In genomic region chr13:25541434-25542123, GRCh38 we compare ENCODE assay signal across 23 cellular contexts.
DNase-seq lines count a peak whose midpoint lies in the region; ATAC-seq and TF ChIP-seq lines count a peak whose summit lies in the region.
"Had no signal": no experiment of that assay in that cellular context is flagged by ENCODE, and none has a peak within 500 bp of the region (broad histone marks: within the 10 kb centered on the region; RNA-seq: fewer than 3 reads in every experiment).

No MANE protein-coding gene starts in this region.

- no peaks in the 10 kb centered on the region for H3K79me2 ChIP-seq in MM.1S (ENCODE audit: low read length)

- H3K4ac ChIP-seq in mesenchymal stem cell (ENCODE audit: low read depth in 1 of 2, low read length in 2 of 2) = no peak overlapping the region

- H3K36me3 ChIP-seq in MM.1S (replicated peaks; ENCODE audit: insufficient read depth, low read length) = no peaks in the 10 kb centered on the region
- no peaks in the 10 kb centered on the region for H3K36me3 ChIP-seq in mesenchymal stem cell (ENCODE audit: control insufficient read depth in 1 of 2, insufficient read depth in 2 of 2, low read depth in 1 of 2, low read length in 2 of 2)
- H3K36me3 ChIP-seq: thoracic aorta had no signal

- DNase-seq in MM.1S = no peak
- DNase-seq in mesenchymal stem cell = no peak
- no peak for DNase-seq in NCI-H526 (lab: John Stamatoyannopoulos, UW)
- no peak for DNase-seq in stimulated activated naive CD8-positive, alpha-beta T cell treated with anti-CD3 and anti-CD28 coated beads, Interleukin-15, Interleukin-2, amounts not matched to agents 100 U/mL and 50 U/mL, for 24 hours
- DNase-seq: activated CD4-positive, alpha-beta memory T cell treated with anti-CD3 and anti-CD28 coated beads, Interleukin-2, amount 10 ng/mL, durations not matched to agents 7 days and 5 days; activated CD4-positive, CD25-positive, alpha-beta regulatory T cell; activated T-cell treated with anti-CD3 and anti-CD28 coated beads, Interleukin-2, amount 50 U/mL, for 1 hour; amniotic stem cell; CD4-positive, alpha-beta memory T cell; cortex of kidney; DMS53; KG1; left ventricle myocardium superior; NCI-H1092; NCI-H2029; posterior cingulate gyrus had no signal

- H2BK15ac ChIP-seq in mesenchymal stem cell (ENCODE audit: low read depth, poor library complexity, severe bottlenecking) = no peak overlapping the region

- H3F3A ChIP-seq in MM.1S (ENCODE audit: insufficient read depth, low read length) = peaks cover 9% of the 10 kb centered on the region

- no peaks in the 10 kb centered on the region for H4K20me1 ChIP-seq in MM.1S (ENCODE audit: insufficient read depth, low read length)

- H2BK12ac ChIP-seq in mesenchymal stem cell (ENCODE audit: low read length in 2 of 2) = no peak overlapping the region

- no peaks in the 10 kb centered on the region for H3K79me1 ChIP-seq in mesenchymal stem cell (replicated peaks; ENCODE audit: low read length, poor library complexity, severe bottlenecking)

- no peak overlapping the region for H3K18ac ChIP-seq in mesenchymal stem cell (ENCODE audit: low read depth in 1 of 2, low read length in 2 of 2)

- H4K91ac ChIP-seq in mesenchymal stem cell (ENCODE audit: low read length) = no peak overlapping the region

- ATAC-seq in GM18867 (IDR thresholded peaks at IDR 0.05; ENCODE audit: unreplicated experiment) (peak; percentile 87), GM21529 (IDR thresholded peaks at IDR 0.05; ENCODE audit: unreplicated experiment) (peak; percentile 65), SK-N-SH treated with all-trans-retinoic acid at 6 μM for 48 hours (no peak)
- no peak for ATAC-seq in stimulated activated naive CD8-positive, alpha-beta T cell treated with anti-CD3 and anti-CD28 coated beads, Interleukin-15, Interleukin-2, amounts not matched to agents 100 U/mL and 50 U/mL, for 24 hours
- ATAC-seq: HCT116; left ventricle myocardium superior; stimulated activated effector memory CD8-positive, alpha-beta T cell treated with anti-CD3 and anti-CD28 coated beads, Interleukin-12 subunit alpha, Interleukin-12 subunit beta, amount 100 ng/mL, for 72 hours had no signal

- H3K4me2 ChIP-seq in MM.1S (ENCODE audit: low read depth, low read length) (no peak overlapping the region), mesenchymal stem cell (ENCODE audit: low read length, poor library complexity, severe bottlenecking) (no peak overlapping the region)

- H3K27me3 ChIP-seq in MM.1S (replicated peaks; ENCODE audit: insufficient read depth, low read length) = no peaks in the 10 kb centered on the region
- no peaks in the 10 kb centered on the region for H3K27me3 ChIP-seq in mesenchymal stem cell (ENCODE audit: control insufficient read depth in 1 of 2, insufficient read depth in 1 of 2, low read length in 2 of 2)

- H3K4me1 ChIP-seq in MM.1S (ENCODE audit: low read length) = peaks cover 36% of the 10 kb centered on the region
- peaks cover 2% of the 10 kb centered on the region for H3K4me1 ChIP-seq in mesenchymal stem cell (ENCODE audit: control insufficient read depth, insufficient read depth, low read depth, low read length)

- H3K4me3 ChIP-seq in MM.1S (ENCODE audit: low read length) (no peak overlapping the region), mesenchymal stem cell (ENCODE audit: insufficient read depth in 1 of 2, low read depth in 1 of 2, low read length in 2 of 2) (no peak overlapping the region)
- H3K4me3 ChIP-seq: thoracic aorta had no signal

- H3K27ac ChIP-seq in MM.1S (ENCODE audit: low read length) (peak overlapping the region; percentile 91; the same call in 1 of the 2 replicates), mesenchymal stem cell (ENCODE audit: low read length, poor library complexity, severe bottlenecking) (peak overlapping the region; percentile 18)
- H3K27ac ChIP-seq: RWPE1, thoracic aorta had no signal

- no peak for TF ChIP-seq CTCF in MM.1S (IDR thresholded peaks at IDR 0.05; ENCODE audit: low read length)

- H3K9me3 ChIP-seq in MM.1S (replicated peaks; ENCODE audit: insufficient read depth, low read length) = no peaks in the 10 kb centered on the region
- no peaks in the 10 kb centered on the region for H3K9me3 ChIP-seq in mesenchymal stem cell (ENCODE audit: control insufficient read depth, low read length)
- H3K9me3 ChIP-seq: thoracic aorta had no signal

- H2AFZ ChIP-seq in MM.1S (ENCODE audit: low read length) = peak overlapping the region; percentile 23; the same call in 1 of the 2 replicates
- no peak overlapping the region for H2AFZ ChIP-seq in mesenchymal stem cell (ENCODE audit: low read depth, low read length)

- H3K9ac ChIP-seq in MM.1S (ENCODE audit: low read length) = no peak overlapping the region
- H3K9ac ChIP-seq in mesenchymal stem cell (ENCODE audit: low read length) = no peak overlapping the region

- no peak overlapping the region for H3K14ac ChIP-seq in mesenchymal stem cell (ENCODE audit: low read length in 2 of 2)

- H3K9me2 ChIP-seq in MM.1S (replicated peaks; ENCODE audit: insufficient read depth, low read length) = no peaks in the 10 kb centered on the region

- H2BK5ac ChIP-seq in mesenchymal stem cell (ENCODE audit: low read depth, low read length, poor library complexity, severe bottlenecking) = no peak overlapping the region

- WGBS in mesenchymal stem cell = 80% methylated on average over 4 of the region's 4 CpGs

- H2BK120ac ChIP-seq in mesenchymal stem cell (ENCODE audit: low read depth, low read length) = no peak overlapping the region

- H2AK5ac ChIP-seq in mesenchymal stem cell (ENCODE audit: low read length, severe bottlenecking) = no peak overlapping the region

- H4K8ac ChIP-seq in mesenchymal stem cell (ENCODE audit: low read length) = no peak overlapping the region

- no peak overlapping the region for H3K23ac ChIP-seq in mesenchymal stem cell (ENCODE audit: low read length in 2 of 2)

TF ChIP-seq in SK-N-SH treated with all-trans-retinoic acid at 6 μM for 48 hours, 23 proteins besides CTCF, POLR2A, EP300 and RAD21 (continues in another document):
- TF ChIP-seq TCF4 (CRISPR knock-in tag; IDR thresholded peaks at IDR 0.05; ENCODE audit: borderline replicate concordance) (no peak), GLIS3 (CRISPR knock-in tag; IDR thresholded peaks at IDR 0.05) (no peak), CSDC2 (CRISPR knock-in tag; IDR thresholded peaks at IDR 0.05) (no peak), ZNF8 (CRISPR knock-in tag; IDR thresholded peaks at IDR 0.05) (no peak), ZNF565 (CRISPR knock-in tag; conservative IDR thresholded peaks at IDR 0.05; ENCODE audit: low read depth) (no peak), SNAI2 (CRISPR knock-in tag; IDR thresholded peaks at IDR 0.05) (no peak), OSR1 (CRISPR knock-in tag; IDR thresholded peaks at IDR 0.05) (no peak), ARNTL (CRISPR knock-in tag; IDR thresholded peaks at IDR 0.05; ENCODE audit: borderline replicate concordance, low read depth) (no peak), CSRNP3 (CRISPR knock-in tag; IDR thresholded peaks at IDR 0.05) (no peak), ISL1 (CRISPR knock-in tag; IDR thresholded peaks at IDR 0.05) (no peak), PATZ1 (CRISPR knock-in tag; IDR thresholded peaks at IDR 0.05; ENCODE audit: borderline replicate concordance) (no peak)

Comparison
In these comparisons a context has a peak if more than half of its experiments do, and no peak if none do; other contexts are left out.
1. ATAC-seq: peak in GM18867 (single experiment) and GM21529 (single experiment); none in stimulated activated naive CD8-positive, alpha-beta T cell treated with anti-CD3 and anti-CD28 coated beads, Interleukin-15, Interleukin-2, amounts not matched to agents 100 U/mL and 50 U/mL, for 24 hours (single experiment) and SK-N-SH treated with all-trans-retinoic acid at 6 μM for 48 hours (single experiment).